ENCODE assay signal across 8 cellular contexts in genomic region chr7:604884-605531, GRCh38.
DNase-seq lines count a peak whose midpoint lies in the region; TF ChIP-seq lines count a peak whose summit lies in the region.

No MANE protein-coding gene starts in this region.

- no peak for DNase-seq in NT2/D1 (ENCODE audit: low read depth, low spot score)
- peak; percentile 40 to 47 for DNase-seq in dermis microvascular lymphatic vessel endothelial cell (ENCODE audit: low read depth in 2 of 2)
- no peak for DNase-seq in osteocyte (ENCODE audit: extremely low spot score, unreplicated experiment)
- DNase-seq in DMS114 treated with DMSO at 0.1 percent for 48 hours (lab: John Stamatoyannopoulos, UW; ENCODE audit: unreplicated experiment) = no peak
- no peak for DNase-seq in GM10266 (ENCODE audit: extremely low spot score)
- DNase-seq in HCEC 1CT = no peak
- no peak for DNase-seq in DMS153 treated with DMSO at 0.1 percent for 48 hours (lab: John Stamatoyannopoulos, UW; ENCODE audit: unreplicated experiment)

- peak overlapping the region; percentile 65 for H3K4me3 Mint-ChIP-seq in osteocyte (ENCODE audit: unreplicated experiment)

- H3K4me3 ChIP-seq in ACC112 (ENCODE audit: low read depth, low read length) = 0 out of 2 replicates have a peak overlapping the region, but pooled peaks have one; percentile 5
- no peak overlapping the region for H3K4me3 ChIP-seq in NT2/D1 (ENCODE audit: insufficient read length, low read depth)

- H3K36me3 ChIP-seq in ACC112 (ENCODE audit: insufficient read depth, low read length) = no peaks in the 10 kb centered on the region
- peaks cover 7% of the 10 kb centered on the region for H3K36me3 ChIP-seq in NT2/D1 (ENCODE audit: insufficient read depth, insufficient read length, low read length)

- H2AFZ ChIP-seq in ACC112 (ENCODE audit: low read length, unreplicated experiment) = no peak overlapping the region

- H3K27ac ChIP-seq in ACC112 (ENCODE audit: low read depth, low read length) = peak overlapping the region; percentile 75; the same call in 1 of the 2 replicates

- TF ChIP-seq CTCF in osteocyte (IDR thresholded peaks at IDR 0.05) (no peak), GM10266 (IDR thresholded peaks at IDR 0.05; ENCODE audit: control insufficient read depth, insufficient read depth, low read depth, missing control alignments) (no peak)

- no peaks in the 10 kb centered on the region for H3K79me2 ChIP-seq in ACC112 (ENCODE audit: control insufficient read depth, insufficient read depth, low read length, unreplicated experiment)

- peak overlapping the region; percentile 99 for H3K27ac Mint-ChIP-seq in osteocyte (ENCODE audit: unreplicated experiment)

- H3K4me1 Mint-ChIP-seq in osteocyte (ENCODE audit: unreplicated experiment) = peaks cover 57% of the 10 kb centered on the region

- no peaks in the 10 kb centered on the region for H3K9me3 Mint-ChIP-seq in osteocyte (ENCODE audit: unreplicated experiment)

- no peaks in the 10 kb centered on the region for H3K36me3 Mint-ChIP-seq in osteocyte (ENCODE audit: unreplicated experiment)

- no peaks in the 10 kb centered on the region for H3K27me3 ChIP-seq in ACC112 (ENCODE audit: insufficient read depth, low read length)
- no peaks in the 10 kb centered on the region for H3K27me3 ChIP-seq in NT2/D1 (ENCODE audit: insufficient read depth, insufficient read length)

- peaks cover 23% of the 10 kb centered on the region for H3K4me1 ChIP-seq in ACC112 (ENCODE audit: control insufficient read depth, insufficient read depth, low read length, unreplicated experiment)
- peaks cover 25% of the 10 kb centered on the region for H3K4me1 ChIP-seq in NT2/D1 (ENCODE audit: insufficient read depth, insufficient read length)

- H3K9ac ChIP-seq in NT2/D1 (ENCODE audit: insufficient read length, low read depth) = peak overlapping the region; percentile 22

- H3K9me3 ChIP-seq in NT2/D1 (ENCODE audit: insufficient read depth, low read length) = no peaks in the 10 kb centered on the region

- H3K27me3 Mint-ChIP-seq in osteocyte (ENCODE audit: unreplicated experiment) = no peaks in the 10 kb centered on the region

Comparison
In these comparisons a context has a peak if more than half of its experiments do, and no peak if none do; other contexts are left out.
1. DNase-seq: peak in dermis microvascular lymphatic vessel endothelial cell (2 of 2); none in NT2/D1 (single experiment), osteocyte (single experiment), DMS114 treated with DMSO at 0.1 percent for 48 hours (single experiment), GM10266 (single experiment), HCEC 1CT (single experiment) and DMS153 treated with DMSO at 0.1 percent for 48 hours (single experiment).